17 cellular contexts compared by ENCODE assay signal in genomic region chr1:32636793-32637561, GRCh38. TPM values are rescaled to one million over a fixed set of nuclear protein-coding genes. Genes with fewer than 3 reads are reported as not detected.
DNase-seq lines count a peak whose midpoint lies in the region; ATAC-seq, FAIRE-seq and TF ChIP-seq lines count a peak whose summit lies in the region.
"Had no signal": no experiment of that assay in that cellular context is flagged by ENCODE, and none has a peak within 500 bp of the region (broad histone marks: within the 10 kb centered on the region; RNA-seq: fewer than 3 reads in every experiment).

No MANE protein-coding gene starts in this region.

- H3K4me3 ChIP-seq in A549 (no peak overlapping the region), HUES48 (ENCODE audit: low read depth, low read length) (no peak overlapping the region), lung (no peak overlapping the region)
- no peak overlapping the region for H3K4me3 ChIP-seq in CD8-positive, alpha-beta memory T cell (ENCODE audit: low read length)
- H3K4me3 ChIP-seq: GM12878, SK-N-MC had no signal

- H3K4me3 Mint-ChIP-seq in brain = no peak overlapping the region
- H3K4me3 Mint-ChIP-seq in CD8-positive, alpha-beta memory T cell = no peak overlapping the region
- H3K4me3 Mint-ChIP-seq: activated naive CD8-positive, alpha-beta T cell treated with anti-CD3 and anti-CD28 coated beads, Interleukin-2, amount 10 ng/mL, durations not matched to agents 7 days and 5 days; stimulated activated memory B cell treated with anti-CD40 and anti-IgM and Interleukin-4, amounts not matched to agents 10 μg/mL and 1 μg/mL and 100 μg/mL, for 72 hours had no signal

- POLR2A ChIA-PET in A549 (lab: Yijun Ruan, JAX) = interaction anchor here (0.7 to 0.8 kb wide), 2 partner anchors 14 to 69 kb away, joined by 3 read pairs; partner anchors contain the start of gene RBBP4
- POLR2A ChIA-PET in CD8-positive, alpha-beta memory T cell (lab: Charles Lee) = no interaction called here

- no peaks in the 10 kb centered on the region for H3K9me3 Mint-ChIP-seq in brain
- no peaks in the 10 kb centered on the region for H3K9me3 Mint-ChIP-seq in CD8-positive, alpha-beta memory T cell
- H3K9me3 Mint-ChIP-seq: activated naive CD8-positive, alpha-beta T cell treated with anti-CD3 and anti-CD28 coated beads, Interleukin-2, amount 10 ng/mL, durations not matched to agents 7 days and 5 days; stimulated activated memory B cell treated with anti-CD40 and anti-IgM and Interleukin-4, amounts not matched to agents 10 μg/mL and 1 μg/mL and 100 μg/mL, for 72 hours had no signal

- H3K4me2 ChIP-seq in A549 = peak overlapping the region; percentile 48; the same call in 2 of the 3 replicates
- H3K4me2 ChIP-seq: KMS-11 had no signal

- DNase-seq in A549 (ENCODE audit: low read depth in 1 of 2, low spot score in 1 of 2) (peak in 1 of 2 experiments; percentile 68), lung (ENCODE audit: low spot score) (peak; percentile 33), mesenteric fat pad (ENCODE audit: low spot score) (no peak), foreskin melanocyte (no peak), NCI-H1105 (lab: John Stamatoyannopoulos, UW) (no peak)
- DNase-seq in CD8-positive, alpha-beta memory T cell = no peak
- DNase-seq: activated naive CD8-positive, alpha-beta T cell treated with anti-CD3 and anti-CD28 coated beads, Interleukin-2, amount 10 ng/mL, durations not matched to agents 7 days and 5 days; NCI-H1694 treated with DMSO at 0.1 percent for 48 hours; NCI-H748 treated with DMSO at 0.1 percent for 48 hours; stimulated activated CD4-positive, alpha-beta T cell treated with anti-CD3 and anti-CD28 coated beads, Interleukin-4, amount 100 ng/mL, for 1 hour had no signal

- H3K4me1 ChIP-seq in A549 (peaks cover 13% of the 10 kb centered on the region; the same call in 2 of the 3 replicates), HUES48 (ENCODE audit: control insufficient read depth, insufficient read depth, low read length) (peaks cover 43% of the 10 kb centered on the region), lung (ENCODE audit: control insufficient read depth in 2 of 2, insufficient read depth in 2 of 2, low read length in 2 of 2) (no peaks in the 10 kb centered on the region)
- no peaks in the 10 kb centered on the region for H3K4me1 ChIP-seq in CD8-positive, alpha-beta memory T cell (ENCODE audit: insufficient read depth, low read length)

- H3K9me3 ChIP-seq in A549 (no peaks in the 10 kb centered on the region), HUES48 (ENCODE audit: control insufficient read depth, insufficient read depth, low read length) (no peaks in the 10 kb centered on the region), lung (ENCODE audit: control insufficient read depth in 2 of 2, insufficient read depth in 1 of 2, low read length in 1 of 2) (no peaks in the 10 kb centered on the region)
- no peaks in the 10 kb centered on the region for H3K9me3 ChIP-seq in CD8-positive, alpha-beta memory T cell (ENCODE audit: low read length)

- H3K27ac ChIP-seq in A549 (peak overlapping the region; percentile 19 to 46; a peak in 3 of 6 replicates), HUES48 (ENCODE audit: low read depth, low read length) (peak overlapping the region; percentile 73), lung (ENCODE audit: low read depth in 1 of 2, low read length in 1 of 2) (no peak overlapping the region)
- no peak overlapping the region for H3K27ac ChIP-seq in CD8-positive, alpha-beta memory T cell (ENCODE audit: low read depth, low read length)
- H3K27ac ChIP-seq: KMS-11, SK-N-MC, VCaP had no signal

- peaks cover 18% of the 10 kb centered on the region for H3K4me1 Mint-ChIP-seq in brain
- peaks cover 16 to 33% (median 29%) of the 10 kb centered on the region in 3 donors for H3K4me1 Mint-ChIP-seq in CD8-positive, alpha-beta memory T cell

- peak in 1 of 2 experiments; percentile 57; a peak in 3 of 6 replicates for ATAC-seq in A549
- ATAC-seq in lung (ENCODE audit: insufficient read depth, low FRiP score) = no peak
- ATAC-seq: GM12878; stimulated activated memory B cell treated with anti-CD40 and anti-IgM and Interleukin-4, amounts not matched to agents 10 μg/mL and 1 μg/mL and 100 μg/mL, for 72 hours had no signal

- H3K27me3 ChIP-seq in HUES48 (ENCODE audit: control insufficient read depth, insufficient read depth, low read length) (no peaks in the 10 kb centered on the region), lung (ENCODE audit: control insufficient read depth, insufficient read depth) (no peaks in the 10 kb centered on the region)
- no peaks in the 10 kb centered on the region for H3K27me3 ChIP-seq in CD8-positive, alpha-beta memory T cell (ENCODE audit: insufficient read depth, low read length, poor library complexity, severe bottlenecking)

- no peak for TF ChIP-seq EP300 in A549 (IDR thresholded peaks at IDR 0.05)

- CTCF ChIA-PET in A549 (lab: Yijun Ruan, JAX) = interaction anchor here (0.6 to 1.1 kb wide), 4 partner anchors 12 to 1378 kb away, joined by 3 read pairs; no protein-coding TSS in a partner anchor
- CTCF ChIA-PET in CD8-positive, alpha-beta memory T cell (lab: Charles Lee) = no interaction called here

- no peak for TF ChIP-seq POLR2A in A549 (IDR thresholded peaks at IDR 0.05; ENCODE audit: low read length)

- H3K9ac ChIP-seq in HUES48 (ENCODE audit: low read depth, low read length) = no peak overlapping the region
- H3K9ac ChIP-seq: KMS-11 had no signal

- peaks cover 13% of the 10 kb centered on the region for H3K36me3 ChIP-seq in HUES48 (ENCODE audit: control insufficient read depth, insufficient read depth, low read length)
- H3K36me3 ChIP-seq in lung (ENCODE audit: control insufficient read depth in 2 of 2, insufficient read depth in 2 of 2, low read length in 2 of 2) = peaks cover 3 to 13% of the 10 kb centered on the region in 2 donors
- peaks cover 7% of the 10 kb centered on the region for H3K36me3 ChIP-seq in CD8-positive, alpha-beta memory T cell (ENCODE audit: insufficient read depth, low read length)

- peak overlapping the region; percentile 25 to 90 (median 81) for H3K27ac Mint-ChIP-seq in brain
- peak overlapping the region in 4 of 8 donors; percentile 3 to 78 (median 46) for H3K27ac Mint-ChIP-seq in CD8-positive, alpha-beta memory T cell
- H3K27ac Mint-ChIP-seq: activated naive CD8-positive, alpha-beta T cell treated with anti-CD3 and anti-CD28 coated beads, Interleukin-2, amount 10 ng/mL, durations not matched to agents 7 days and 5 days; stimulated activated memory B cell treated with anti-CD40 and anti-IgM and Interleukin-4, amounts not matched to agents 10 μg/mL and 1 μg/mL and 100 μg/mL, for 72 hours had no signal

- TF ChIP-seq CTCF in A549 (IDR thresholded peaks at IDR 0.05) = no peak
- TF ChIP-seq CTCF in brain (conservative IDR thresholded peaks at IDR 0.05) = no peak
- no peak for TF ChIP-seq CTCF in lung (IDR thresholded peaks at IDR 0.05; ENCODE audit: control extremely low read depth, extremely low read depth)

- no peak for FAIRE-seq in A549 (lab: Jason Lieb, UNC)
- FAIRE-seq: GM12878 had no signal

- WGBS in A549 (ENCODE audit: missing lambda C conversion rate) = 63% methylated on average over 15 of the region's 16 CpGs
- WGBS in lung, 2 donors = 64 to 73% methylated on average over 16 of the region's 16 CpGs

- TF ChIP-seq RAD21 in A549 (conservative IDR thresholded peaks at IDR 0.05 in 1 of 2, IDR thresholded peaks at IDR 0.05 in 1 of 2) = no peak

- H3K27me3 Mint-ChIP-seq in brain = no peaks in the 10 kb centered on the region
- H3K27me3 Mint-ChIP-seq in CD8-positive, alpha-beta memory T cell = no peaks in the 10 kb centered on the region
- H3K27me3 Mint-ChIP-seq: activated naive CD8-positive, alpha-beta T cell treated with anti-CD3 and anti-CD28 coated beads, Interleukin-2, amount 10 ng/mL, durations not matched to agents 7 days and 5 days; stimulated activated memory B cell treated with anti-CD40 and anti-IgM and Interleukin-4, amounts not matched to agents 10 μg/mL and 1 μg/mL and 100 μg/mL, for 72 hours had no signal

- peaks cover 22% of the 10 kb centered on the region for H3K36me3 Mint-ChIP-seq in brain
- peaks cover 0 to 44% (median 3%) of the 10 kb centered on the region in 3 donors for H3K36me3 Mint-ChIP-seq in CD8-positive, alpha-beta memory T cell

TF ChIP-seq in A549, 52 proteins besides CTCF, POLR2A, EP300 and RAD21:
- no peak for TF ChIP-seq HOXB13 (CRISPR knock-in tag; IDR thresholded peaks at IDR 0.05; ENCODE audit: low read depth)
- no peak for TF ChIP-seq RFX5 (IDR thresholded peaks at IDR 0.05)
- no peak for TF ChIP-seq CHD4 (IDR thresholded peaks at IDR 0.05; ENCODE audit: borderline replicate concordance)
- no peak for TF ChIP-seq EHF (CRISPR knock-in tag; IDR thresholded peaks at IDR 0.05)
- no peak for TF ChIP-seq RNF2 (IDR thresholded peaks at IDR 0.05; ENCODE audit: borderline replicate concordance, low read depth)
- no peak for TF ChIP-seq ZSCAN20 (CRISPR knock-in tag; IDR thresholded peaks at IDR 0.05)
- no peak for TF ChIP-seq JUN (IDR thresholded peaks at IDR 0.05)
- no peak for TF ChIP-seq HEYL (CRISPR knock-in tag; IDR thresholded peaks at IDR 0.05)
- TF ChIP-seq MAFK (IDR thresholded peaks at IDR 0.05; ENCODE audit: partially characterized antibody) = peak; percentile 61
- TF ChIP-seq NFE2L2 (conservative IDR thresholded peaks at IDR 0.05; ENCODE audit: low read length) = peak; percentile 70

RNA-seq across cellular contexts. Expression of gene ZBTB8OS, which starts 13.4 kb away (rescaled TPM):
- polyA plus RNA-seq in A549 (2011; rRNA removed) (69.9 and 85.4 TPM in 2 replicates), A549 (2017; fragmentation: RNase III; extraction: RNeasy Plus Mini Kit Qiagen cat#74134 plus additional on column Dnase treatment) (101 to 106 TPM (median 104 TPM) in 3 replicates), brain (ENCODE audit: insufficient read depth, low read depth, low replicate concordance) (26.6 TPM), lung (10 to 100 TPM; 52.5 to 86.1 TPM)
- 30.3 and 47.1 TPM in 2 replicates for polyA plus RNA-seq in A549 (2012; cell fraction: cytosol; rRNA removed)
- polyA plus RNA-seq in A549 (2012; cell fraction: nucleus; rRNA removed) = 7.8 and 13.8 TPM in 2 replicates
- 7.9 TPM in 2 replicates for polyA minus RNA-seq in A549 (2011; rRNA and poly(A)+ RNA removed)
- total RNA-seq in lung (10 to 100 TPM; 26.7 to 40.1 TPM), mesenteric fat pad (32.8 TPM)
- total RNA-seq in CD8-positive, alpha-beta memory T cell = 10 to 100 TPM; 79.4 to 79.9 TPM
- polyA plus RNA-seq in CD8-positive, alpha-beta memory T cell = 76.7 TPM

RNA-seq across cellular contexts. Expression of gene RBBP4, which starts 14.0 kb away (rescaled TPM):
- polyA plus RNA-seq in A549 (2011; rRNA removed) (134 and 137 TPM in 2 replicates), A549 (2017; fragmentation: RNase III; extraction: RNeasy Plus Mini Kit Qiagen cat#74134 plus additional on column Dnase treatment) (107 to 109 TPM (median 108 TPM) in 3 replicates), brain (ENCODE audit: insufficient read depth, low read depth, low replicate concordance) (166 TPM), lung (10 to 100 TPM; 37.7 to 63.5 TPM)
- 60.0 and 61.5 TPM in 2 replicates for polyA plus RNA-seq in A549 (2012; cell fraction: cytosol; rRNA removed)
- 36.6 and 47.6 TPM in 2 replicates for polyA plus RNA-seq in A549 (2012; cell fraction: nucleus; rRNA removed)
- 107 and 110 TPM in 2 replicates for polyA minus RNA-seq in A549 (2011; rRNA and poly(A)+ RNA removed)
- total RNA-seq in lung (100 to 1,000 TPM; 151 to 205 TPM), mesenteric fat pad (95.2 TPM)
- 100 to 1,000 TPM; 289 to 301 TPM for total RNA-seq in CD8-positive, alpha-beta memory T cell
- 241 TPM for polyA plus RNA-seq in CD8-positive, alpha-beta memory T cell

Comparison
In these comparisons a context has a peak if more than half of its experiments do, and no peak if none do; other contexts are left out.
1. H3K27ac ChIP-seq: peak in A549 (2 of 2) and HUES48 (single experiment); none in lung (0 of 2) and CD8-positive, alpha-beta memory T cell (single experiment).